10 cellular contexts compared by ENCODE assay signal in genomic region chr20:51366155-51366886, GRCh38.
A peak's percentile ranks its signal among the peaks of the same experiment; 100 is the strongest.
DNase-seq lines count a peak whose midpoint lies in the region; ATAC-seq and TF ChIP-seq lines count a peak whose summit lies in the region.
"Had no signal": no experiment of that assay in that cellular context is flagged by ENCODE, and none has a peak within 500 bp of the region (broad histone marks: within the 10 kb centered on the region; RNA-seq: fewer than 3 reads in every experiment).

No MANE protein-coding gene starts in this region.

- H3K36me3 ChIP-seq in thoracic aorta = no peaks in the 10 kb centered on the region
- H3K36me3 ChIP-seq in effector memory CD4-positive, alpha-beta T cell (ENCODE audit: control insufficient read depth, insufficient read depth, low read length) = no peaks in the 10 kb centered on the region

- ATAC-seq in thoracic aorta (ENCODE audit: insufficient number of reproducible peaks, low FRiP score, low read depth) = peak; percentile 78
- ATAC-seq: naive thymus-derived CD8-positive, alpha-beta T cell had no signal

- H3K36me3 Mint-ChIP-seq in activated naive CD4-positive, alpha-beta T cell treated with anti-CD3 and anti-CD28 coated beads for 36 hours (ENCODE audit: low read depth) = no peaks in the 10 kb centered on the region

- no peaks in the 10 kb centered on the region for H3K27me3 Mint-ChIP-seq in activated naive CD4-positive, alpha-beta T cell treated with anti-CD3 and anti-CD28 coated beads for 36 hours (ENCODE audit: low read depth)

- TF ChIP-seq CTCF in thoracic aorta (IDR thresholded peaks at IDR 0.05) = no peak

- H3K9me3 ChIP-seq in thoracic aorta = no peaks in the 10 kb centered on the region
- H3K9me3 ChIP-seq in effector memory CD4-positive, alpha-beta T cell (ENCODE audit: control insufficient read depth, low read length) = no peaks in the 10 kb centered on the region

- H3K9me3 Mint-ChIP-seq in activated naive CD4-positive, alpha-beta T cell treated with anti-CD3 and anti-CD28 coated beads for 36 hours = peaks cover 2% of the 10 kb centered on the region

- H3K27me3 ChIP-seq in thoracic aorta (replicated peaks; ENCODE audit: insufficient read depth) = no peaks in the 10 kb centered on the region
- no peaks in the 10 kb centered on the region for H3K27me3 ChIP-seq in effector memory CD4-positive, alpha-beta T cell (replicated peaks; ENCODE audit: control insufficient read depth, insufficient read depth, low read length, poor library complexity, severe bottlenecking)

- no peak overlapping the region for H3K4me3 Mint-ChIP-seq in activated naive CD4-positive, alpha-beta T cell treated with anti-CD3 and anti-CD28 coated beads for 36 hours
- H3K4me3 Mint-ChIP-seq: naive thymus-derived CD8-positive, alpha-beta T cell had no signal

- peak overlapping the region; percentile 63 to 83 for H3K27ac ChIP-seq in thoracic aorta
- H3K27ac ChIP-seq in effector memory CD4-positive, alpha-beta T cell (ENCODE audit: insufficient read depth, low read length, poor library complexity, severe bottlenecking) = no peak overlapping the region
- H3K27ac ChIP-seq: SK-N-MC had no signal

- peak; percentile 97 for DNase-seq in HPDE6-E6E7 (ENCODE audit: extremely low spot score)
- DNase-seq in brain pericyte (ENCODE audit: low read depth, low spot score) = peak; percentile 94
- DNase-seq in iris pigment epithelial cell (ENCODE audit: low read depth) = peak; percentile 100
- DNase-seq in thoracic aorta (ENCODE audit: low spot score) = peak; percentile 88
- no peak for DNase-seq in effector memory CD4-positive, alpha-beta T cell
- DNase-seq in activated naive CD4-positive, alpha-beta T cell treated with anti-CD3 and anti-CD28 coated beads for 36 hours = no peak
- no peak for DNase-seq in NCI-H1105 (lab: John Stamatoyannopoulos, UW)
- no peak for DNase-seq in NCI-H524 (lab: John Stamatoyannopoulos, UW)
- DNase-seq: naive thymus-derived CD8-positive, alpha-beta T cell had no signal

- H3K4me3 ChIP-seq in thoracic aorta = no peak overlapping the region
- H3K4me3 ChIP-seq in effector memory CD4-positive, alpha-beta T cell (ENCODE audit: insufficient read depth, low read depth, low read length, poor library complexity, severe bottlenecking) = no peak overlapping the region
- H3K4me3 ChIP-seq: SK-N-MC had no signal

- H3K4me1 ChIP-seq in thoracic aorta (ENCODE audit: control insufficient read depth in 1 of 2, low read depth in 2 of 2) = peaks cover 7 to 24% of the 10 kb centered on the region in 2 donors
- H3K4me1 ChIP-seq in effector memory CD4-positive, alpha-beta T cell (ENCODE audit: control insufficient read depth, insufficient read depth, low read length, poor library complexity, severe bottlenecking) = no peaks in the 10 kb centered on the region

- H3K4me1 Mint-ChIP-seq in activated naive CD4-positive, alpha-beta T cell treated with anti-CD3 and anti-CD28 coated beads for 36 hours (ENCODE audit: low read depth) = no peaks in the 10 kb centered on the region
- H3K4me1 Mint-ChIP-seq: naive thymus-derived CD8-positive, alpha-beta T cell had no signal

- CTCF ChIA-PET in activated naive CD4-positive, alpha-beta T cell treated with anti-CD3 and anti-CD28 coated beads for 36 hours (lab: Charles Lee) = interaction anchor here (1.0 to 1.4 kb wide), 2 partner anchors 59 to 260 kb away, joined by 4 to 5 read pairs; no protein-coding TSS in a partner anchor

- intact Hi-C loops in activated naive CD4-positive, alpha-beta T cell treated with anti-CD3 and anti-CD28 coated beads for 36 hours (cut with micrococcal nuclease) = no loop called here

- no peak overlapping the region for H3K27ac Mint-ChIP-seq in activated naive CD4-positive, alpha-beta T cell treated with anti-CD3 and anti-CD28 coated beads for 36 hours
- H3K27ac Mint-ChIP-seq: naive thymus-derived CD8-positive, alpha-beta T cell had no signal

Comparison
In these comparisons a context has a peak if more than half of its experiments do, and no peak if none do; other contexts are left out.
1. DNase-seq: peak in HPDE6-E6E7 (single experiment), brain pericyte (single experiment), iris pigment epithelial cell (single experiment) and thoracic aorta (single experiment); none in effector memory CD4-positive, alpha-beta T cell (0 of 3), activated naive CD4-positive, alpha-beta T cell treated with anti-CD3 and anti-CD28 coated beads for 36 hours (single experiment), NCI-H1105 (single experiment) and NCI-H524 (0 of 2).